18 cellular contexts compared by ENCODE assay signal in the genomic region with DNA sequence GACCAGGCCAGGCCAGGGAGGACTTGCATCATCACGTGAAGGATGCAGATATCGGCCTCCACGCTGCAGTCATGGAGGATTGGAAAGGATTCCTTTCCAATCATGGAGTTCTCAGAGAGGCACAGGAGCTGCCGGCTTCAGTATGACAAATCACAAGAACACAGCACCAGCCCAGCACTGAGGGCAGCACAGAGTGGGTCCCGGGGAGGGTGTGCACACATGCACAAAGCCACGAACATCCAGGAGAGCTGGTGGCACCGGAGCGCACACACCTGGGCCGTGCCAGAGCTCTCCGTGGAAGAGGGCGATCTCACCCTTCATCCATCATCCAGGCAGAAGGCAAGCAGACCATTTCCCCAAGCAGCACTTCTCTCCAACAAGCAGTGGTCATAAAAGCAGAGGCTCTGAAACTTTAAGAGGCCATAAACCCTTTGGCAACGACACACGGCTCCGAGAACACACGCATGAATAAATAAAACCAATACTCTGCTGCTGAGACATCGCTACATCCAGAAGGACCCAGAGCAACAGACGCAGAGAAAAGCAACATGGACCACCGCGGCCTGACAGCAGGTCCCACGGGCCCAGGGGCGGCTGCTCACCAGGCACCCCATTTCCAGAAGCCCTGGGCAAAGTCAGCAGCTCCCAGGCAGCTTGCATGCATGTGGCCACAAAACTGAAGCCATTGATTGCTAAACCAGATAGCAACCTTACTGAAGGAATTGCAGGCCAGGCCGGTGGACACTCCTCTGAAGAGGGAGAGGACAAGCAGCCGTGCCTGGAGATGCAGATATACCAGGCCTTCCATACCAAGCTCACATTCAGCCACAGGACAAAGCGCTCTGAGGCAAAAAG.
"Had no signal": no experiment of that assay in that cellular context is flagged by ENCODE, and none has a peak within 500 bp of the region (broad histone marks: within the 10 kb centered on the region; RNA-seq: fewer than 3 reads in every experiment).

No MANE protein-coding gene starts in this region.

- H3K27me3 ChIP-seq: body of pancreas, gastroesophageal sphincter had no signal

- H3K27ac ChIP-seq: body of pancreas, epithelial cell of prostate, gastroesophageal sphincter, lower lobe of right lung had no signal

- H3K36me3 ChIP-seq: gastroesophageal sphincter, lower lobe of right lung had no signal

- ATAC-seq: body of pancreas, gastroesophageal sphincter, lower lobe of right lung, right cardiac atrium had no signal

- H3K9me3 ChIP-seq: lower lobe of right lung had no signal

- DNase-seq: activated CD4-positive, alpha-beta T cell treated with anti-CD3 and anti-CD28 coated beads, Interleukin-2, amount 50 U/mL, for 1 hour; activated CD4-positive, CD25-positive, alpha-beta regulatory T cell; activated T-cell treated with anti-CD3 and anti-CD28 coated beads, Interleukin-2, amount 50 U/mL, for 1 hour; body of pancreas; effector memory CD4-positive, alpha-beta T cell; kidney glomerular epithelial cell; lower lobe of right lung; midbrain; naive B cell; posterior cingulate gyrus; right cardiac atrium; small intestine; stimulated activated naive CD4-positive, alpha-beta T cell; substantia nigra; T-helper 2 cell; trophoblast cell had no signal

- H3K4me3 ChIP-seq: body of pancreas, gastroesophageal sphincter, lower lobe of right lung had no signal

- H3K4me1 ChIP-seq: body of pancreas, gastroesophageal sphincter, lower lobe of right lung had no signal
